ENCODE assay signal across 5 cellular contexts in genomic region chrX:110449312-110449711, GRCh38.
"Had no signal": no experiment of that assay in that cellular context is flagged by ENCODE, and none has a peak within 500 bp of the region (broad histone marks: within the 10 kb centered on the region; RNA-seq: fewer than 3 reads in every experiment).

No MANE protein-coding gene starts in this region.

- H3K27ac ChIP-seq: GM23248, HL-60 had no signal

- H3K4me3 ChIP-seq: GM23248, K562 had no signal

- H3K9ac ChIP-seq: GM23248 had no signal

- H3K4me3 Mint-ChIP-seq: H9 had no signal

- DNase-seq: GM23248, GOT3 had no signal

- H3K27ac Mint-ChIP-seq: H9 had no signal

- H3K9me3 Mint-ChIP-seq: H9 had no signal
